10 cellular contexts compared by ENCODE assay signal in the genomic region with DNA sequence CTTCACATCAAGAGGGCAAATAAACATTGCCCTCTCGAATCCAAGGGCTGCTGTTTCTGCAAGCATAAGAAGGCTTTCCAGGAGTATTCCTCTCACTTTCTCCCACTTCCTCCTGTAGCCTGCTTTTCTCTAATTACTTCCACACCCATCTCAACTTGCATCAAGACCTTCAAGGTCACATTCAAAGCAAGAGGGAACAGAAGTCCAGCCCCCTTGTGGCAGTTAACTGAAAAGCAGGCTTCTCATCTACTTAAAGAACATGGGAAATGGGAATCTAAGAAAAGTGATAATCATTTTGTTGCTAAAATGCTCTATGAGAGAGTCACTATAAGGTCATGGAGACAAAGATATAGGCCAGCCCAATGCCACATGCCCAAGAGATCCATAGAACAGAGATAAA.
A peak's percentile ranks its signal among the peaks of the same experiment; 100 is the strongest.
DNase-seq lines count a peak whose midpoint lies in the region; ATAC-seq and TF ChIP-seq lines count a peak whose summit lies in the region.
"Had no signal": no experiment of that assay in that cellular context is flagged by ENCODE, and none has a peak within 500 bp of the region (broad histone marks: within the 10 kb centered on the region; RNA-seq: fewer than 3 reads in every experiment).

No MANE protein-coding gene starts in this region.

- H3K27ac ChIP-seq in C4-2B (no peak overlapping the region), GM23248 (no peak overlapping the region), OCI-LY3 (ENCODE audit: low read length) (no peak overlapping the region)

- H3K9me3 ChIP-seq in GM23248 (ENCODE audit: low read depth) (no peaks in the 10 kb centered on the region), OCI-LY3 (ENCODE audit: insufficient read depth, low read length) (no peaks in the 10 kb centered on the region)

- peak; percentile 72 for TF ChIP-seq CTCF in C4-2B (conservative IDR thresholded peaks at IDR 0.05)
- peak; percentile 72 for TF ChIP-seq CTCF in OCI-LY3 (IDR thresholded peaks at IDR 0.05; ENCODE audit: low read depth, low read length)
- peak; percentile 39 for TF ChIP-seq CTCF in fibroblast of the aortic adventitia (IDR thresholded peaks at IDR 0.05; ENCODE audit: insufficient read depth, low read length)

- in situ Hi-C loops in GM23248 (cut with MboI), result no loop called here

- no peak for ATAC-seq in HG03520 (IDR thresholded peaks at IDR 0.05; ENCODE audit: unreplicated experiment)
- ATAC-seq in GM21515 (IDR thresholded peaks at IDR 0.05; ENCODE audit: unreplicated experiment), result no peak
- ATAC-seq: activated naive CD8-positive, alpha-beta T cell treated with anti-CD3 and anti-CD28 coated beads, Interleukin-2, amount 50 U/mL, for 24 hours; T-helper 17 cell had no signal

- H3K36me3 ChIP-seq in GM23248 (ENCODE audit: low read depth), result no peaks in the 10 kb centered on the region
- no peaks in the 10 kb centered on the region for H3K36me3 ChIP-seq in OCI-LY3 (replicated peaks; ENCODE audit: low read depth, low read length)

- 80 to 82% methylated on average over 1 of the region's 1 CpG for WGBS in GM23248 (ENCODE audit: low coverage in 1 of 2, low lambda C conversion rate in 2 of 2, missing lambda C conversion rate in 2 of 2), 2 experiments

- no peaks in the 10 kb centered on the region for H3K9me2 ChIP-seq in GM23248 (ENCODE audit: insufficient read depth)

- H3K4me2 ChIP-seq in GM23248 (ENCODE audit: unreplicated experiment) (no peak overlapping the region), OCI-LY3 (ENCODE audit: low read length) (peak overlapping the region; percentile 42)

- DNase-seq in GM23248 (peak; percentile 21), fibroblast of the aortic adventitia (ENCODE audit: low read depth) (no peak), NCI-H187 treated with DMSO at 0.1 percent for 48 hours (lab: John Stamatoyannopoulos, UW) (no peak), DMS79 treated with DMSO at 0.1 percent for 48 hours (lab: John Stamatoyannopoulos, UW) (no peak)
- DNase-seq: activated naive CD8-positive, alpha-beta T cell treated with anti-CD3 and anti-CD28 coated beads, Interleukin-2, amount 50 U/mL, for 24 hours; T-helper 17 cell had no signal

- H4K20me1 ChIP-seq in GM23248 (ENCODE audit: insufficient read depth) (no peaks in the 10 kb centered on the region), OCI-LY3 (ENCODE audit: insufficient read depth, low read length) (no peaks in the 10 kb centered on the region)

- H3K79me2 ChIP-seq in GM23248 (ENCODE audit: insufficient read depth) (no peaks in the 10 kb centered on the region), OCI-LY3 (ENCODE audit: low read length) (no peaks in the 10 kb centered on the region)

- no peak overlapping the region for H2AFZ ChIP-seq in GM23248
- H2AFZ ChIP-seq in OCI-LY3 (ENCODE audit: low read depth, low read length), result peak overlapping the region; percentile 75

- H3K9ac ChIP-seq in GM23248, result no peak overlapping the region
- H3K9ac ChIP-seq in OCI-LY3 (ENCODE audit: low read length), result no peak overlapping the region

- no peaks in the 10 kb centered on the region for H3K27me3 ChIP-seq in GM23248 (replicated peaks; ENCODE audit: insufficient read depth)
- H3K27me3 ChIP-seq in OCI-LY3 (ENCODE audit: low read depth, low read length), result no peaks in the 10 kb centered on the region

- no peaks in the 10 kb centered on the region for H3F3A ChIP-seq in GM23248 (ENCODE audit: insufficient read depth)

- H3K4me1 ChIP-seq in GM23248 (ENCODE audit: insufficient read depth) (peaks cover 3% of the 10 kb centered on the region; the same call in 1 of the 2 replicates), OCI-LY3 (ENCODE audit: low read length) (peaks cover 8% of the 10 kb centered on the region)

- H3K4me3 ChIP-seq in GM23248 (no peak overlapping the region), OCI-LY3 (ENCODE audit: low read length) (0 out of 2 replicates have a peak overlapping the region, but pooled peaks have one; percentile 9), fibroblast of the aortic adventitia (ENCODE audit: low read depth, low read length) (no peak overlapping the region)
